5 cellular contexts compared by ENCODE assay signal in genomic region chrX:124796989-124797388, GRCh38.
"Had no signal": no experiment of that assay in that cellular context is flagged by ENCODE, and none has a peak within 500 bp of the region (broad histone marks: within the 10 kb centered on the region; RNA-seq: fewer than 3 reads in every experiment).

No MANE protein-coding gene starts in this region.

- ATAC-seq: HepG2 had no signal

- H3K27ac Mint-ChIP-seq: IgD-negative memory B cell had no signal

- DNase-seq: IMR-90, KBM-7, KG1 had no signal

- H3K27me3 Mint-ChIP-seq: IgD-negative memory B cell had no signal

- H3K36me3 Mint-ChIP-seq: IgD-negative memory B cell had no signal

- H3K4me3 Mint-ChIP-seq: IgD-negative memory B cell had no signal
